In genomic region chr5:36744678-36745659, GRCh38 we compare ENCODE assay signal across 8 cellular contexts.
A peak's percentile ranks its signal among the peaks of the same experiment; 100 is the strongest.
DNase-seq lines count a peak whose midpoint lies in the region; ATAC-seq and TF ChIP-seq lines count a peak whose summit lies in the region.

No MANE protein-coding gene starts in this region.

- TF ChIP-seq POLR2A in gastroesophageal sphincter (IDR thresholded peaks at IDR 0.05), result no peak

- no peaks in the 10 kb centered on the region for H3K36me3 Mint-ChIP-seq in activated naive CD4-positive, alpha-beta T cell treated with anti-CD3 and anti-CD28 coated beads, Interleukin-2, amount 10 ng/mL, durations not matched to agents 7 days and 5 days
- no peaks in the 10 kb centered on the region for H3K36me3 Mint-ChIP-seq in neural crest cell (ENCODE audit: low read depth)

- no peaks in the 10 kb centered on the region for H3K27me3 ChIP-seq in gastroesophageal sphincter

- H3K4me1 Mint-ChIP-seq in activated naive CD4-positive, alpha-beta T cell treated with anti-CD3 and anti-CD28 coated beads, Interleukin-2, amount 10 ng/mL, durations not matched to agents 7 days and 5 days, result peaks cover 15% of the 10 kb centered on the region
- peaks cover 13% of the 10 kb centered on the region for H3K4me1 Mint-ChIP-seq in neural crest cell

- CTCF ChIA-PET in activated naive CD4-positive, alpha-beta T cell treated with anti-CD3 and anti-CD28 coated beads, Interleukin-2, amount 10 ng/mL, durations not matched to agents 7 days and 5 days (lab: Charles Lee), result interaction anchor here (1.6 to 3.1 kb wide), 4 partner anchors 10 to 131 kb away, joined by 5 to 12 read pairs (median 8); no protein-coding TSS in a partner anchor

- H3K4me1 ChIP-seq in gastroesophageal sphincter, result peaks cover 0 to 39% (median 3%) of the 10 kb centered on the region in 3 donors

- no peak overlapping the region for H3K27ac Mint-ChIP-seq in activated naive CD4-positive, alpha-beta T cell treated with anti-CD3 and anti-CD28 coated beads, Interleukin-2, amount 10 ng/mL, durations not matched to agents 7 days and 5 days
- H3K27ac Mint-ChIP-seq in neural crest cell (ENCODE audit: unreplicated experiment), result no peak overlapping the region

- 0% methylated on average over 15 of the region's 53 CpGs; no CpG with 5 or more reads in 1 of the 2 donors for WGBS in gastroesophageal sphincter (ENCODE audit: low coverage in 1 of 2), 2 donors

- peak; percentile 43 to 75 (median 58) for TF ChIP-seq CTCF in gastroesophageal sphincter (IDR thresholded peaks at IDR 0.05)
- peak; percentile 79 for TF ChIP-seq CTCF in neural crest cell (conservative IDR thresholded peaks at IDR 0.05)

- H3K4me3 ChIP-seq in gastroesophageal sphincter, result peak overlapping the region; percentile 58 to 60

- no peaks in the 10 kb centered on the region for H3K9me3 Mint-ChIP-seq in activated naive CD4-positive, alpha-beta T cell treated with anti-CD3 and anti-CD28 coated beads, Interleukin-2, amount 10 ng/mL, durations not matched to agents 7 days and 5 days
- no peaks in the 10 kb centered on the region for H3K9me3 Mint-ChIP-seq in neural crest cell

- peak overlapping the region in 2 of 4 donors; percentile 17 to 61 for H3K27ac ChIP-seq in gastroesophageal sphincter

- TF ChIP-seq EP300 in gastroesophageal sphincter (IDR thresholded peaks at IDR 0.05), result no peak

- H3K4me3 Mint-ChIP-seq in activated naive CD4-positive, alpha-beta T cell treated with anti-CD3 and anti-CD28 coated beads, Interleukin-2, amount 10 ng/mL, durations not matched to agents 7 days and 5 days, result peak overlapping the region; percentile 77
- peak overlapping the region; percentile 86 for H3K4me3 Mint-ChIP-seq in neural crest cell

- ATAC-seq in GM21390 (IDR thresholded peaks at IDR 0.05; ENCODE audit: unreplicated experiment) (peak; percentile 70), gastroesophageal sphincter (peak; percentile 72)

- peak; percentile 84 for DNase-seq in Daoy (ENCODE audit: low read depth)
- peak; percentile 97 for DNase-seq in HPDE6-E6E7 (ENCODE audit: extremely low spot score)
- DNase-seq in NCI-H748 treated with DMSO at 0.1 percent for 48 hours (lab: John Stamatoyannopoulos, UW), result peak; percentile 99
- DNase-seq in activated naive CD4-positive, alpha-beta T cell treated with anti-CD3 and anti-CD28 coated beads, Interleukin-2, amount 10 ng/mL, durations not matched to agents 7 days and 5 days, result peak; percentile 42
- DNase-seq in neural crest cell (ENCODE audit: low read depth, low spot score), result peak; percentile 70
- no peak for DNase-seq in NAMALWA (ENCODE audit: low spot score)

- peaks cover 50% of the 10 kb centered on the region for H3K27me3 Mint-ChIP-seq in activated naive CD4-positive, alpha-beta T cell treated with anti-CD3 and anti-CD28 coated beads, Interleukin-2, amount 10 ng/mL, durations not matched to agents 7 days and 5 days
- H3K27me3 Mint-ChIP-seq in neural crest cell (ENCODE audit: low read depth), result peaks cover 57% of the 10 kb centered on the region

- no peaks in the 10 kb centered on the region for H3K9me3 ChIP-seq in gastroesophageal sphincter

- H3K36me3 ChIP-seq in gastroesophageal sphincter, result no peaks in the 10 kb centered on the region
